ENCODE assay signal across 17 cellular contexts in genomic region chr21:41548781-41549180, GRCh38. TPM values are rescaled to one million over a fixed set of nuclear protein-coding genes. Genes with fewer than 3 reads are reported as not detected.
DNase-seq lines count a peak whose midpoint lies in the region; ATAC-seq and TF ChIP-seq lines count a peak whose summit lies in the region.
"Had no signal": no experiment of that assay in that cellular context is flagged by ENCODE, and none has a peak within 500 bp of the region (broad histone marks: within the 10 kb centered on the region; RNA-seq: fewer than 3 reads in every experiment).

No MANE protein-coding gene starts in this region.

- H3K4me3 ChIP-seq in neural progenitor cell = no peak overlapping the region
- H3K4me3 ChIP-seq in esophagus muscularis mucosa = no peak overlapping the region
- no peak overlapping the region for H3K4me3 ChIP-seq in CD4-positive, alpha-beta memory T cell (ENCODE audit: low read length in 2 of 2)
- H3K4me3 ChIP-seq: GM23248 had no signal

- no peak overlapping the region for H2AFZ ChIP-seq in neural progenitor cell (replicated peaks)
- H2AFZ ChIP-seq: GM23248 had no signal

- peaks cover 11% of the 10 kb centered on the region for H3K4me1 Mint-ChIP-seq in neural progenitor cell
- H3K4me1 Mint-ChIP-seq in CD4-positive, alpha-beta memory T cell = peaks cover 0 to 4% (median 2%) of the 10 kb centered on the region in 4 donors
- no peaks in the 10 kb centered on the region for H3K4me1 Mint-ChIP-seq in activated naive CD8-positive, alpha-beta T cell treated with anti-CD3 and anti-CD28 coated beads, Interleukin-2, amount 50 U/mL, for 24 hours

- no peak overlapping the region for H3K27ac Mint-ChIP-seq in neural progenitor cell
- no peak overlapping the region for H3K27ac Mint-ChIP-seq in CD4-positive, alpha-beta memory T cell
- H3K27ac Mint-ChIP-seq in activated naive CD8-positive, alpha-beta T cell treated with anti-CD3 and anti-CD28 coated beads, Interleukin-2, amount 50 U/mL, for 24 hours = no peak overlapping the region

- TF ChIP-seq POLR2A in esophagus muscularis mucosa (IDR thresholded peaks at IDR 0.05; ENCODE audit: low read depth) = no peak

- H3K27me3 ChIP-seq in neural progenitor cell = no peaks in the 10 kb centered on the region
- H3K27me3 ChIP-seq in esophagus muscularis mucosa = peaks cover 0 to 29% (median 0%) of the 10 kb centered on the region in 4 donors
- H3K27me3 ChIP-seq in CD4-positive, alpha-beta memory T cell (ENCODE audit: insufficient read depth, low read length) = no peaks in the 10 kb centered on the region

- H3K4me2 ChIP-seq in neural progenitor cell = no peak overlapping the region

- H3K9ac ChIP-seq in neural progenitor cell = no peak overlapping the region
- H3K9ac ChIP-seq: GM23248 had no signal

- 78% methylated on average over 7 of the region's 8 CpGs for WGBS in esophagus muscularis mucosa

- no peaks in the 10 kb centered on the region for H3K79me2 ChIP-seq in neural progenitor cell (ENCODE audit: low read depth)

- CTCF ChIA-PET in CD4-positive, alpha-beta memory T cell (lab: Charles Lee; ENCODE audit: partially characterized antibody) = no interaction called here

- H3K27me3 Mint-ChIP-seq in neural progenitor cell (ENCODE audit: insufficient read depth, low read depth) = peaks cover 4% of the 10 kb centered on the region
- peaks cover 6 to 8% of the 10 kb centered on the region in 2 donors for H3K27me3 Mint-ChIP-seq in CD4-positive, alpha-beta memory T cell
- peaks cover 9% of the 10 kb centered on the region for H3K27me3 Mint-ChIP-seq in activated naive CD8-positive, alpha-beta T cell treated with anti-CD3 and anti-CD28 coated beads, Interleukin-2, amount 50 U/mL, for 24 hours

- POLR2A ChIA-PET in CD4-positive, alpha-beta memory T cell (lab: Charles Lee; ENCODE audit: partially characterized antibody) = no interaction called here

- no peak overlapping the region for H3K4me3 Mint-ChIP-seq in neural progenitor cell
- no peak overlapping the region for H3K4me3 Mint-ChIP-seq in CD4-positive, alpha-beta memory T cell
- H3K4me3 Mint-ChIP-seq in activated naive CD8-positive, alpha-beta T cell treated with anti-CD3 and anti-CD28 coated beads, Interleukin-2, amount 50 U/mL, for 24 hours = no peak overlapping the region

- H3K36me3 Mint-ChIP-seq in neural progenitor cell = no peaks in the 10 kb centered on the region
- no peaks in the 10 kb centered on the region for H3K36me3 Mint-ChIP-seq in CD4-positive, alpha-beta memory T cell
- H3K36me3 Mint-ChIP-seq in activated naive CD8-positive, alpha-beta T cell treated with anti-CD3 and anti-CD28 coated beads, Interleukin-2, amount 50 U/mL, for 24 hours (ENCODE audit: low read depth) = no peaks in the 10 kb centered on the region

- no peaks in the 10 kb centered on the region for H3K9me3 Mint-ChIP-seq in neural progenitor cell
- H3K9me3 Mint-ChIP-seq in CD4-positive, alpha-beta memory T cell = peaks cover 0 to 3% (median 0%) of the 10 kb centered on the region in 8 donors
- no peaks in the 10 kb centered on the region for H3K9me3 Mint-ChIP-seq in activated naive CD8-positive, alpha-beta T cell treated with anti-CD3 and anti-CD28 coated beads, Interleukin-2, amount 50 U/mL, for 24 hours

- TF ChIP-seq CTCF in neural progenitor cell (IDR thresholded peaks at IDR 0.05) (no peak), esophagus muscularis mucosa (IDR thresholded peaks at IDR 0.05) (no peak)

- no peak for ATAC-seq in HG02759 (IDR thresholded peaks at IDR 0.05; ENCODE audit: unreplicated experiment)
- ATAC-seq in activated naive CD8-positive, alpha-beta T cell treated with anti-CD3 and anti-CD28 coated beads, Interleukin-2, amount 50 U/mL, for 24 hours = no peak

- H3F3A ChIP-seq in neural progenitor cell (ENCODE audit: low read depth) = no peaks in the 10 kb centered on the region

- TF ChIP-seq EP300 in esophagus muscularis mucosa (IDR thresholded peaks at IDR 0.05) = no peak

- H3K4me1 ChIP-seq in neural progenitor cell (no peaks in the 10 kb centered on the region), esophagus muscularis mucosa (no peaks in the 10 kb centered on the region)
- H3K4me1 ChIP-seq in CD4-positive, alpha-beta memory T cell (ENCODE audit: insufficient read depth, low read length) = no peaks in the 10 kb centered on the region

- H3K9me3 ChIP-seq in neural progenitor cell (ENCODE audit: low read depth) (no peaks in the 10 kb centered on the region), esophagus muscularis mucosa (no peaks in the 10 kb centered on the region)
- H3K9me3 ChIP-seq in CD4-positive, alpha-beta memory T cell (ENCODE audit: control insufficient read depth in 1 of 2, low read length in 2 of 2) = no peaks in the 10 kb centered on the region

- DNase-seq in G401 (ENCODE audit: low spot score) = peak; percentile 13
- peak; percentile 74 for DNase-seq in NCI-H345 (lab: John Stamatoyannopoulos, UW)
- DNase-seq in glomerular visceral epithelial cell (ENCODE audit: extremely low spot score) = peak; percentile 22
- DNase-seq in neural progenitor cell (ENCODE audit: low spot score) = peak; percentile 63
- no peak for DNase-seq in esophagus muscularis mucosa (ENCODE audit: extremely low spot score)
- DNase-seq in CD4-positive, alpha-beta memory T cell = no peak
- DNase-seq in activated naive CD8-positive, alpha-beta T cell treated with anti-CD3 and anti-CD28 coated beads, Interleukin-2, amount 50 U/mL, for 24 hours = no peak
- DNase-seq: GM23248; HCEC 1CT; KBM-7; NCI-H524 treated with DMSO at 0.1 percent for 48 hours; NK-92 treated with Interleukin-12 subunit alpha and Interleukin-12 subunit beta, amount 100 ng/mL, for 24 hours; OCI-M1; RPMI8226; SIG-M5 had no signal

- no peaks in the 10 kb centered on the region for H4K20me1 ChIP-seq in neural progenitor cell (ENCODE audit: low read depth)

- intact Hi-C loops in esophagus muscularis mucosa (cut with DNase I) = no loop called here
- intact Hi-C loops in CD4-positive, alpha-beta memory T cell (cut with micrococcal nuclease) = no loop called here

- no peak overlapping the region for H3K27ac ChIP-seq in neural progenitor cell
- H3K27ac ChIP-seq in esophagus muscularis mucosa (replicated peaks in 1 of 4) = no peak overlapping the region
- H3K27ac ChIP-seq in CD4-positive, alpha-beta memory T cell (ENCODE audit: low read depth, low read length) = no peak overlapping the region
- H3K27ac ChIP-seq: C4-2B, GM23248 had no signal

- in situ Hi-C loops in G401 (cut with HindIII; ENCODE audit: low sequenced_read_pairs) = no loop called here

- no peaks in the 10 kb centered on the region for H3K36me3 ChIP-seq in neural progenitor cell
- no peaks in the 10 kb centered on the region for H3K36me3 ChIP-seq in esophagus muscularis mucosa
- H3K36me3 ChIP-seq in CD4-positive, alpha-beta memory T cell (ENCODE audit: insufficient read depth, low read length) = no peaks in the 10 kb centered on the region

RNA-seq across cellular contexts. Expression of gene TMPRSS2, which starts 40.8 kb away (rescaled TPM):
- total RNA-seq in G401 (2014; rRNA removed; shearing (Covaris generic)) = not detected in 2 replicates
- total RNA-seq in neural progenitor cell (ENCODE audit: low replicate concordance) (0.99 and 1.5 TPM in 2 replicates), esophagus muscularis mucosa (under 1 TPM in 3 of 4 donors, not detected in 1; 0.13 to 0.86 (median 0.42) TPM)
- not detected for total RNA-seq in CD4-positive, alpha-beta memory T cell
- polyA plus RNA-seq in CD4-positive, alpha-beta memory T cell = not detected
- total RNA-seq: GM23248 had no signal
- polyA plus RNA-seq: GM23248 had no signal

Comparison
In these comparisons a context has a peak if more than half of its experiments do, and no peak if none do; other contexts are left out.
1. DNase-seq: peak in G401 (single experiment), NCI-H345 (single experiment), glomerular visceral epithelial cell (single experiment) and neural progenitor cell (single experiment); none in esophagus muscularis mucosa (single experiment), CD4-positive, alpha-beta memory T cell (0 of 5) and activated naive CD8-positive, alpha-beta T cell treated with anti-CD3 and anti-CD28 coated beads, Interleukin-2, amount 50 U/mL, for 24 hours (single experiment).